Comparison of ENCODE assay signal across 15 cellular contexts in the genomic region with DNA sequence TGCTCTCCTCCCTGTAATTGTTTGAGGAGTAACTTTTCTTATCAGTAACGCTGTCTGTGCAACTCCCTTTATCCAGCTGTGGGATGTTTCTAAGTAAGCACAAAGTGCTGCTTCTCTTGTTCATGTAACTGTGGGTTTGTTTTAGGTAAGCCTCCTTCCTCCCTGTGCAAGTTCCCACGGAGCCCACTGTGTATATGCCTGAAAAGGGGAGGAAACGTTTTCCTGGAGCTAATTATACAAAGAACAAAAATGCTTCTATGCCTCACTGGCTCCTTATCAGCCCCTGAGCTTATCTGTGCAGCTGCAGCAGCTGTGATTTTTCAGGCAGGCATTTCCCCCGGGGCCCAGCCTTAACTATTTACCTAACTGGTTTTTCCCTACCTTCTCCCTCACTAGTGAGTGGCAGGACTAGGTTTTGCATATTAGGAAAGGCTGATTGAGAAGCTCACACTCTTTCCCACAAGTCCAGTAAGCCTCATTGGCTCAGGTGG.
DNase-seq lines count a peak whose midpoint lies in the region; ATAC-seq, FAIRE-seq and TF ChIP-seq lines count a peak whose summit lies in the region.
"Had no signal": no experiment of that assay in that cellular context is flagged by ENCODE, and none has a peak within 500 bp of the region (broad histone marks: within the 10 kb centered on the region; RNA-seq: fewer than 3 reads in every experiment).

No MANE protein-coding gene starts in this region.

- no peak overlapping the region for H3K9ac ChIP-seq in neural progenitor cell

- ATAC-seq in HG02623 (IDR thresholded peaks at IDR 0.05; ENCODE audit: unreplicated experiment), result peak; percentile 38
- ATAC-seq in stimulated activated naive B cell treated with anti-CD40 and anti-IgM and Interleukin-4, amounts not matched to agents 10 μg/mL and 1 μg/mL and 100 μg/mL, for 72 hours (replicated peaks), result no peak
- ATAC-seq: left colon; stimulated activated naive CD8-positive, alpha-beta T cell treated with anti-CD3 and anti-CD28 coated beads, Interleukin-15, Interleukin-2, amounts not matched to agents 100 U/mL and 50 U/mL, for 24 hours; T-cell had no signal

- TF ChIP-seq CTCF in bronchial epithelial cell (IDR thresholded peaks at IDR 0.05; ENCODE audit: insufficient read depth, low read length, severe bottlenecking) (no peak), neural progenitor cell (IDR thresholded peaks at IDR 0.05) (no peak)

- H3K36me3 ChIP-seq in bronchial epithelial cell (ENCODE audit: control insufficient read depth, insufficient read depth, low read length) (no peaks in the 10 kb centered on the region), neural progenitor cell (no peaks in the 10 kb centered on the region)

- H3K27ac Mint-ChIP-seq in neural progenitor cell, result peak overlapping the region; percentile 66
- H3K27ac Mint-ChIP-seq in stimulated activated naive B cell treated with anti-CD40 and anti-IgM and Interleukin-4, amounts not matched to agents 10 μg/mL and 1 μg/mL and 100 μg/mL, for 72 hours, result no peak overlapping the region
- H3K27ac Mint-ChIP-seq: activated naive CD4-positive, alpha-beta T cell treated with anti-CD3 and anti-CD28 coated beads, Interleukin-2, amount 10 ng/mL, durations not matched to agents 7 days and 5 days; T-cell had no signal

- no peak overlapping the region for H3K4me3 Mint-ChIP-seq in neural progenitor cell
- H3K4me3 Mint-ChIP-seq in stimulated activated naive B cell treated with anti-CD40 and anti-IgM and Interleukin-4, amounts not matched to agents 10 μg/mL and 1 μg/mL and 100 μg/mL, for 72 hours, result no peak overlapping the region
- H3K4me3 Mint-ChIP-seq: activated naive CD4-positive, alpha-beta T cell treated with anti-CD3 and anti-CD28 coated beads, Interleukin-2, amount 10 ng/mL, durations not matched to agents 7 days and 5 days; T-cell had no signal

- DNase-seq in GM12892 (ENCODE audit: insufficient read length), result no peak
- DNase-seq in bronchial epithelial cell (ENCODE audit: low read depth), result peak; percentile 16
- DNase-seq in neural progenitor cell (ENCODE audit: low spot score), result peak; percentile 67
- DNase-seq in NCI-H1092 treated with DMSO at 0.1 percent for 48 hours (lab: John Stamatoyannopoulos, UW), result no peak
- DNase-seq in KBM-7, result no peak
- no peak for DNase-seq in stimulated activated naive B cell treated with anti-CD40 and anti-IgM and Interleukin-4, amounts not matched to agents 10 μg/mL and 1 μg/mL and 100 μg/mL, for 72 hours
- no peak for DNase-seq in T1000 (lab: John Stamatoyannopoulos, UW)
- DNase-seq: activated naive CD4-positive, alpha-beta T cell treated with anti-CD3 and anti-CD28 coated beads, Interleukin-2, amount 10 ng/mL, durations not matched to agents 7 days and 5 days; foreskin fibroblast; left colon; stimulated activated CD4-positive, alpha-beta T cell treated with anti-CD3 and anti-CD28 coated beads, Interleukin-2, amount 100 ng/mL, for 48 hours; stimulated activated naive CD8-positive, alpha-beta T cell treated with anti-CD3 and anti-CD28 coated beads, Interleukin-15, Interleukin-2, amounts not matched to agents 100 U/mL and 50 U/mL, for 24 hours; T-cell had no signal

- peaks cover 40% of the 10 kb centered on the region for H3K4me1 ChIP-seq in neural progenitor cell

- peak overlapping the region; percentile 92 for H3K27ac ChIP-seq in neural progenitor cell
- H3K27ac ChIP-seq: coronary artery had no signal

- H2AFZ ChIP-seq in neural progenitor cell (replicated peaks), result peak overlapping the region; percentile 54

- H3K27me3 ChIP-seq in bronchial epithelial cell (ENCODE audit: control insufficient read depth, insufficient read depth, low read length), result no peaks in the 10 kb centered on the region
- H3K27me3 ChIP-seq in neural progenitor cell, result no peaks in the 10 kb centered on the region

- H3K36me3 Mint-ChIP-seq in neural progenitor cell, result no peaks in the 10 kb centered on the region
- no peaks in the 10 kb centered on the region for H3K36me3 Mint-ChIP-seq in stimulated activated naive B cell treated with anti-CD40 and anti-IgM and Interleukin-4, amounts not matched to agents 10 μg/mL and 1 μg/mL and 100 μg/mL, for 72 hours
- H3K36me3 Mint-ChIP-seq: activated naive CD4-positive, alpha-beta T cell treated with anti-CD3 and anti-CD28 coated beads, Interleukin-2, amount 10 ng/mL, durations not matched to agents 7 days and 5 days; T-cell had no signal

- in situ Hi-C loops in KBM-7 (cut with MboI; ENCODE audit: low pct_unique_long_range_greater_than_20kb, low sequenced_read_pairs), result no loop called here

- TF ChIP-seq POLR2A in GM12892 (IDR thresholded peaks at IDR 0.05; ENCODE audit: low read depth, low read length), result no peak

- peaks cover 10% of the 10 kb centered on the region for H3K9me3 Mint-ChIP-seq in neural progenitor cell
- no peaks in the 10 kb centered on the region for H3K9me3 Mint-ChIP-seq in stimulated activated naive B cell treated with anti-CD40 and anti-IgM and Interleukin-4, amounts not matched to agents 10 μg/mL and 1 μg/mL and 100 μg/mL, for 72 hours

- no peak overlapping the region for H3K4me3 ChIP-seq in bronchial epithelial cell (ENCODE audit: low read depth, low read length)
- H3K4me3 ChIP-seq in neural progenitor cell, result no peak overlapping the region
- H3K4me3 ChIP-seq: coronary artery had no signal

- no peaks in the 10 kb centered on the region for H4K20me1 ChIP-seq in neural progenitor cell (ENCODE audit: low read depth)

- H3K9me3 ChIP-seq in neural progenitor cell (ENCODE audit: low read depth), result no peaks in the 10 kb centered on the region

- no peaks in the 10 kb centered on the region for H3K79me2 ChIP-seq in neural progenitor cell (ENCODE audit: low read depth)

- FAIRE-seq in GM12892 (lab: Jason Lieb, UNC), result peak; percentile 85
- no peak for FAIRE-seq in bronchial epithelial cell (lab: Jason Lieb, UNC)

- H3K4me1 Mint-ChIP-seq in neural progenitor cell, result peaks cover 28% of the 10 kb centered on the region
- no peaks in the 10 kb centered on the region for H3K4me1 Mint-ChIP-seq in stimulated activated naive B cell treated with anti-CD40 and anti-IgM and Interleukin-4, amounts not matched to agents 10 μg/mL and 1 μg/mL and 100 μg/mL, for 72 hours
- H3K4me1 Mint-ChIP-seq: activated naive CD4-positive, alpha-beta T cell treated with anti-CD3 and anti-CD28 coated beads, Interleukin-2, amount 10 ng/mL, durations not matched to agents 7 days and 5 days; T-cell had no signal

- peak overlapping the region; percentile 0 for H3K4me2 ChIP-seq in neural progenitor cell

- peaks cover 18% of the 10 kb centered on the region for H3F3A ChIP-seq in neural progenitor cell (ENCODE audit: low read depth)

- no peaks in the 10 kb centered on the region for H3K27me3 Mint-ChIP-seq in neural progenitor cell (ENCODE audit: insufficient read depth, low read depth)
- no peaks in the 10 kb centered on the region for H3K27me3 Mint-ChIP-seq in stimulated activated naive B cell treated with anti-CD40 and anti-IgM and Interleukin-4, amounts not matched to agents 10 μg/mL and 1 μg/mL and 100 μg/mL, for 72 hours
- H3K27me3 Mint-ChIP-seq: activated naive CD4-positive, alpha-beta T cell treated with anti-CD3 and anti-CD28 coated beads, Interleukin-2, amount 10 ng/mL, durations not matched to agents 7 days and 5 days; T-cell had no signal

Comparison
In these comparisons a context has a peak if more than half of its experiments do, and no peak if none do; other contexts are left out.
1. DNase-seq: peak in bronchial epithelial cell (single experiment) and neural progenitor cell (single experiment); none in GM12892 (single experiment), NCI-H1092 treated with DMSO at 0.1 percent for 48 hours (single experiment), KBM-7 (single experiment), stimulated activated naive B cell treated with anti-CD40 and anti-IgM and Interleukin-4, amounts not matched to agents 10 μg/mL and 1 μg/mL and 100 μg/mL, for 72 hours (single experiment) and T1000 (single experiment).